Comparison of ENCODE assay signal across 8 cellular contexts in the genomic region with DNA sequence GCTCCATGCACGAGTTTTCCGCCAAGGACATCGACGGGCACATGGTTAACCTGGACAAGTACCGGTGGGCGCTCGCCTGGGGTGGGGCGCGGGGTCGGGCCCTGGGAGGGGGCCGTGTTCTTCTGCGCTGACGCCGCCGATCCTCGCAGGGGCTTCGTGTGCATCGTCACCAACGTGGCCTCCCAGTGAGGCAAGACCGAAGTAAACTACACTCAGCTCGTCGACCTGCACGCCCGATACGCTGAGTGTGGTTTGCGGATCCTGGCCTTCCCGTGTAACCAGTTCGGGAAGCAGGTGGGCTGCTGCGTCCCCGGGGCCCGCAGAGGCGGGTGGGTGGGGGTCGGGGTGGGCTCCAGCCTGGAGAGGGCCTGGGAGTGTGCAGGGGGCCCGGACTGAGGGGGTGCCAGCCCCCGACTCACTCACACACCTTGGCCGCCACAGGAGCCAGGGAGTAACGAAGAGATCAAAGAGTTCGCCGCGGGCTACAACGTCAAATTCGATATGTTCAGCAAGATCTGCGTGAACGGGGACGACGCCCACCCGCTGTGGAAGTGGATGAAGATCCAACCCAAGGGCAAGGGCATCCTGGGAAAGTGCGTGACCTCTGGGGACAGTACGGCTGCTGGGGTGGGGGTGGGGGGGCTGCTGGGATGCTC. TPM values are rescaled to one million over a fixed set of nuclear protein-coding genes. Genes with fewer than 3 reads are reported as not detected.
DNase-seq lines count a peak whose midpoint lies in the region; FAIRE-seq and TF ChIP-seq lines count a peak whose summit lies in the region.

No MANE protein-coding gene starts in this region.

- H3K27ac Mint-ChIP-seq in activated naive CD4-positive, alpha-beta T cell treated with anti-CD3 and anti-CD28 coated beads for 36 hours = no peak overlapping the region
- H3K27ac Mint-ChIP-seq in astrocyte (ENCODE audit: unreplicated experiment) = no peak overlapping the region

- H3K4me3 ChIP-seq in astrocyte (ENCODE audit: insufficient read depth, low read depth, low read length) = peak overlapping the region; percentile 69
- peak overlapping the region; percentile 52 to 93 (median 75) for H3K4me3 ChIP-seq in liver (ENCODE audit: low read depth in 1 of 3, low read length in 3 of 3)
- peak overlapping the region; percentile 61 to 98 (median 82) for H3K4me3 ChIP-seq in tibial nerve

- H3K36me3 ChIP-seq in astrocyte (ENCODE audit: insufficient read depth, low read length) (no peaks in the 10 kb centered on the region), liver (ENCODE audit: control insufficient read depth in 4 of 4, insufficient read depth in 3 of 4, low read depth in 1 of 4, low read length in 3 of 4) (peaks cover 2 to 28% (median 20%) of the 10 kb centered on the region in 4 donors), tibial nerve (peaks cover 3 to 46% (median 14%) of the 10 kb centered on the region in 3 donors)

- TF ChIP-seq POLR2A in tibial nerve (IDR thresholded peaks at IDR 0.05) (no peak), GM12891 (IDR thresholded peaks at IDR 0.05; ENCODE audit: low read depth, low read length) (no peak)

- H3K9me3 ChIP-seq in astrocyte (ENCODE audit: insufficient read depth, low read depth, low read length) (no peaks in the 10 kb centered on the region), liver (ENCODE audit: control insufficient read depth in 4 of 4, low read length in 3 of 4) (no peaks in the 10 kb centered on the region), tibial nerve (no peaks in the 10 kb centered on the region)

- H3K4me1 Mint-ChIP-seq in activated naive CD4-positive, alpha-beta T cell treated with anti-CD3 and anti-CD28 coated beads for 36 hours (ENCODE audit: low read depth) = peaks cover 39% of the 10 kb centered on the region
- H3K4me1 Mint-ChIP-seq in astrocyte (ENCODE audit: low read depth, unreplicated experiment) = peaks cover 11% of the 10 kb centered on the region

- intact Hi-C loops in activated naive CD4-positive, alpha-beta T cell treated with anti-CD3 and anti-CD28 coated beads for 36 hours (cut with micrococcal nuclease) = no loop called here

- TF ChIP-seq CTCF in astrocyte (IDR thresholded peaks at IDR 0.05; ENCODE audit: insufficient read depth, low read depth, low read length) = no peak
- no peak for TF ChIP-seq CTCF in liver (IDR thresholded peaks at IDR 0.05; ENCODE audit: low read depth, low read length, missing input control)
- no peak for TF ChIP-seq CTCF in tibial nerve (IDR thresholded peaks at IDR 0.05)

- H3K9ac ChIP-seq in astrocyte (ENCODE audit: low read length) = peak overlapping the region; percentile 88
- H3K9ac ChIP-seq in liver (ENCODE audit: low read depth in 1 of 2, low read length in 2 of 2) = peak overlapping the region; percentile 36 to 56

- no peak for FAIRE-seq in astrocyte (lab: Jason Lieb, UNC)
- no peak for FAIRE-seq in GM12891 (lab: Jason Lieb, UNC)

- 45% methylated on average over 49 of the region's 49 CpGs for WGBS in liver
- 35 to 43% methylated on average over 36 of the region's 49 CpGs for WGBS in tibial nerve, 2 donors

- peak overlapping the region; percentile 70 for H3K4me3 Mint-ChIP-seq in activated naive CD4-positive, alpha-beta T cell treated with anti-CD3 and anti-CD28 coated beads for 36 hours
- H3K4me3 Mint-ChIP-seq in astrocyte (ENCODE audit: unreplicated experiment) = peak overlapping the region; percentile 82

- H3K4me2 ChIP-seq in astrocyte (ENCODE audit: low read length) = peak overlapping the region; percentile 96

- no peak for TF ChIP-seq RAD21 in liver (IDR thresholded peaks at IDR 0.05)

- CTCF ChIA-PET in activated naive CD4-positive, alpha-beta T cell treated with anti-CD3 and anti-CD28 coated beads for 36 hours (lab: Charles Lee) = interaction anchor here (0.6 to 0.9 kb wide), 2 partner anchors 28 to 88 kb away, joined by 3 to 4 read pairs; no protein-coding TSS in a partner anchor

- no peaks in the 10 kb centered on the region for H3K9me3 Mint-ChIP-seq in activated naive CD4-positive, alpha-beta T cell treated with anti-CD3 and anti-CD28 coated beads for 36 hours
- no peaks in the 10 kb centered on the region for H3K9me3 Mint-ChIP-seq in astrocyte (ENCODE audit: unreplicated experiment)

- H3K27me3 Mint-ChIP-seq in activated naive CD4-positive, alpha-beta T cell treated with anti-CD3 and anti-CD28 coated beads for 36 hours (ENCODE audit: low read depth) = no peaks in the 10 kb centered on the region
- no peaks in the 10 kb centered on the region for H3K27me3 Mint-ChIP-seq in astrocyte (ENCODE audit: low read depth, unreplicated experiment)

- peaks cover 30% of the 10 kb centered on the region for H4K20me1 ChIP-seq in astrocyte (ENCODE audit: insufficient read depth, low read length)

- H3K36me3 Mint-ChIP-seq in activated naive CD4-positive, alpha-beta T cell treated with anti-CD3 and anti-CD28 coated beads for 36 hours (ENCODE audit: low read depth) = peaks cover 4% of the 10 kb centered on the region
- H3K36me3 Mint-ChIP-seq in astrocyte (ENCODE audit: low read depth, unreplicated experiment) = no peaks in the 10 kb centered on the region

- H3K27me3 ChIP-seq in astrocyte (ENCODE audit: insufficient read depth, low read length) (no peaks in the 10 kb centered on the region), liver (ENCODE audit: control insufficient read depth in 4 of 4, insufficient read depth in 4 of 4, low read length in 3 of 4) (no peaks in the 10 kb centered on the region), tibial nerve (no peaks in the 10 kb centered on the region)

- DNase-seq in activated naive CD4-positive, alpha-beta T cell treated with anti-CD3 and anti-CD28 coated beads for 36 hours = no peak
- DNase-seq in activated naive CD4-positive, alpha-beta T cell treated with Interleukin-2 at 50 U/mL for 16 hours = no peak
- DNase-seq in astrocyte (ENCODE audit: low read depth) (no peak), tibial nerve (ENCODE audit: low spot score in 2 of 2) (no peak), NCI-H2081 (lab: John Stamatoyannopoulos, UW) (no peak), germinal center (ENCODE audit: low spot score) (no peak), GM12891 (ENCODE audit: insufficient read length, low spot score) (no peak)

- H3K27ac ChIP-seq in astrocyte (ENCODE audit: low read depth, low read length) (peak overlapping the region; percentile 78), liver (ENCODE audit: low read depth in 1 of 2, low read length in 2 of 2) (peak overlapping the region; percentile 97 to 99), tibial nerve (peak overlapping the region; percentile 91 to 99 (median 97))

- H2AFZ ChIP-seq in astrocyte (ENCODE audit: low read depth, low read length) = no peak overlapping the region

- TF ChIP-seq EP300 in tibial nerve (IDR thresholded peaks at IDR 0.05) = no peak

- peaks cover 34% of the 10 kb centered on the region for H3K4me1 ChIP-seq in astrocyte (ENCODE audit: insufficient read depth, low read length)
- H3K4me1 ChIP-seq in liver (ENCODE audit: control insufficient read depth in 4 of 4, insufficient read depth in 4 of 4, low read length in 3 of 4) = peaks cover 12 to 37% (median 22%) of the 10 kb centered on the region in 4 donors
- peaks cover 0 to 59% (median 43%) of the 10 kb centered on the region in 4 donors for H3K4me1 ChIP-seq in tibial nerve

- peaks cover 23% of the 10 kb centered on the region for H3K79me2 ChIP-seq in astrocyte (ENCODE audit: insufficient read depth, low read length)

TF ChIP-seq in liver, 16 proteins besides CTCF, POLR2A, EP300 and RAD21 (continues in another document):
- TF ChIP-seq HNF4A (conservative IDR thresholded peaks at IDR 0.05) (no peak), TAF1 (conservative IDR thresholded peaks at IDR 0.05) (no peak), SP1 (IDR thresholded peaks at IDR 0.05) (no peak), EGR1 (IDR thresholded peaks at IDR 0.05; ENCODE audit: low read depth in 2 of 2) (no peak)

TF ChIP-seq in GM12891, 5 proteins besides CTCF, POLR2A, EP300 and RAD21:
- TF ChIP-seq PAX5 (IDR thresholded peaks at IDR 0.05; ENCODE audit: insufficient read depth, low read length, severe bottlenecking) = no peak
- no peak for TF ChIP-seq TAF1 (IDR thresholded peaks at IDR 0.05; ENCODE audit: low read depth, low read length)
- no peak for TF ChIP-seq POLR2AphosphoS5 (IDR thresholded peaks at IDR 0.05; ENCODE audit: low read depth, low read length)
- TF ChIP-seq SPI1 (IDR thresholded peaks at IDR 0.05; ENCODE audit: low read depth, low read length) = no peak
- TF ChIP-seq POU2F2 (IDR thresholded peaks at IDR 0.05; ENCODE audit: low read depth, low read length) = no peak

RNA-seq across cellular contexts. Expression of a gene that starts 1.6 kb away (rescaled TPM):
- 100 to 1,000 TPM; 244 to 253 TPM for total RNA-seq in activated naive CD4-positive, alpha-beta T cell treated with anti-CD3 and anti-CD28 coated beads for 36 hours
- total RNA-seq in astrocyte (294 and 325 TPM in 2 replicates), liver (100 to 1,000 TPM; 122 to 149 TPM), tibial nerve (100 to 1,000 TPM; 337 to 518 (median 493) TPM)
- 100 to 1,000 TPM; 447 to 558 TPM for polyA plus RNA-seq in liver
- 472 TPM for polyA plus RNA-seq in GM12891 (2012; ENCODE audit: low read depth, missing spikeins)

RNA-seq across cellular contexts. Expression of a gene that starts 10.2 kb away (rescaled TPM):
- total RNA-seq in activated naive CD4-positive, alpha-beta T cell treated with anti-CD3 and anti-CD28 coated beads for 36 hours = 100 to 1,000 TPM; 238 to 258 TPM
- total RNA-seq in astrocyte = 180 and 207 TPM in 2 replicates
- 100 to 1,000 TPM in 1 of 2 donors, 10 to 100 TPM in 1; 51.8 to 168 TPM for total RNA-seq in liver
- polyA plus RNA-seq in liver = 100 to 1,000 TPM; 175 to 211 TPM
- 100 to 1,000 TPM in 3 of 4 donors, 10 to 100 TPM in 1; 81.6 to 136 (median 121) TPM for total RNA-seq in tibial nerve
- 196 TPM for polyA plus RNA-seq in GM12891 (2012; ENCODE audit: low read depth, missing spikeins)

RNA-seq across cellular contexts. Expression of a gene that starts 38.4 kb away (rescaled TPM):
- total RNA-seq in activated naive CD4-positive, alpha-beta T cell treated with anti-CD3 and anti-CD28 coated beads for 36 hours = 100 to 1,000 TPM; 123 to 136 TPM
- 2.7 and 3.0 TPM in 2 replicates for total RNA-seq in astrocyte
- 10 to 100 TPM; 13.6 to 27.5 TPM for total RNA-seq in liver
- 1 to 10 TPM; 3.3 to 5.8 TPM for polyA plus RNA-seq in liver
- total RNA-seq in tibial nerve = 10 to 100 TPM; 28.4 to 66.9 (median 38.6) TPM
- 71.9 TPM for polyA plus RNA-seq in GM12891 (2012; ENCODE audit: low read depth, missing spikeins)
